Comparison of ENCODE assay signal across 10 cellular contexts in the genomic region with DNA sequence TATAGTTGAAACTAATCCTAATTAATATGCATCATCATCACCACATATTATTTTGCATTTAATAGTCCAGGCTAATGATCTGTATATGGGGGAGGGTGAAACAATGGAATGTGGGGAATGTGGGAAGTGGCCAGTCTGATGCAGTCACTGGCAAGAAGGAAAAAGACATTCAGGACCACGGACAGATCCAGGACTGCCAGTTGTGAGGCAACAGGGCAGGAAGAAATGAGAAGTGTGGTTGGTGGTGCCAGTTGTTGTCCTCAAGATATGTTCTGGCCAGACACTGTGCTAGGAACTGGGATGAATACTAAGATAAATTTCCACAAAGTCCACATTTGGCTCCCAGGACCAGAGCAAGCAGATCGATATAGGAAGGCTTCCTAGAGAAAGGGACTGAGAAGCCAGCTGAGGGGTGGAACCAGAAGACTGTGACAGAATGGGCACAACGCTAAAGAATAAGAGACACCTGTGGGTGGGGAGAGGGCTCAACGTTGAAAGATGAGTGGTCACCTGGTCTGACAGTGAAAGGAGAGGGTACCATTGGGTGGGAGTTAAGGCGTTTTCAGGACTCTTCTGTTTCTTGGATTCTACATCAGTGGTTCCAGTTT. TPM values are rescaled to one million over a fixed set of nuclear protein-coding genes. Genes with fewer than 3 reads are reported as not detected.
DNase-seq lines count a peak whose midpoint lies in the region; ATAC-seq and TF ChIP-seq lines count a peak whose summit lies in the region.
"Had no signal": no experiment of that assay in that cellular context is flagged by ENCODE, and none has a peak within 500 bp of the region (broad histone marks: within the 10 kb centered on the region; RNA-seq: fewer than 3 reads in every experiment).

No MANE protein-coding gene starts in this region.

- H3K4me3 ChIP-seq in adrenal gland: no peak overlapping the region

- intact Hi-C loops in adrenal gland (cut with DNase I): no loop called here

- H3K9me3 ChIP-seq in adrenal gland (replicated peaks in 1 of 3): no peaks in the 10 kb centered on the region

- no peak overlapping the region for H3K27ac ChIP-seq in adrenal gland

- DNase-seq in DMS53 (lab: John Stamatoyannopoulos, UW) (peak; percentile 64), KG1 (lab: John Stamatoyannopoulos, UW) (peak; percentile 46), adrenal gland (peak; percentile 27 to 50 (median 47)), left lobe of liver (ENCODE audit: low spot score) (no peak)
- DNase-seq: activated naive CD4-positive, alpha-beta T cell treated with anti-CD3 and anti-CD28 coated beads, Interleukin-2, amount 50 U/mL, for 16 hours; NCI-H2107 had no signal

- no peak for TF ChIP-seq POLR2A in adrenal gland (IDR thresholded peaks at IDR 0.05)

- 51 to 54% (median 53%) methylated on average over 5 of the region's 5 CpGs for WGBS in adrenal gland, 4 donors

- no peaks in the 10 kb centered on the region for H3K27me3 ChIP-seq in adrenal gland

- no peaks in the 10 kb centered on the region for H3K36me3 ChIP-seq in adrenal gland (replicated peaks in 1 of 2)

- ATAC-seq in left lobe of liver (peak; percentile 77), HG03039 (IDR thresholded peaks at IDR 0.05; ENCODE audit: unreplicated experiment) (no peak), HG02840 (IDR thresholded peaks at IDR 0.05; ENCODE audit: low FRiP score, unreplicated experiment) (no peak), GM21723 (IDR thresholded peaks at IDR 0.05; ENCODE audit: unreplicated experiment) (no peak), HG02870 (IDR thresholded peaks at IDR 0.05; ENCODE audit: unreplicated experiment) (no peak)

- TF ChIP-seq CTCF in adrenal gland (IDR thresholded peaks at IDR 0.05): no peak

- no peaks in the 10 kb centered on the region for H3K4me1 ChIP-seq in adrenal gland (replicated peaks in 1 of 2)

RNA-seq across cellular contexts. Expression of a gene that starts 6.8 kb away (rescaled TPM):
- 1 to 10 TPM in 4 of 8 donors, under 1 TPM in 4; 0.32 to 3.7 (median 1.1) TPM for total RNA-seq in adrenal gland
- polyA plus RNA-seq in adrenal gland: 1 to 10 TPM; 1.5 to 4.3 (median 3.1) TPM
- total RNA-seq in left lobe of liver: not detected
